In the genomic region with DNA sequence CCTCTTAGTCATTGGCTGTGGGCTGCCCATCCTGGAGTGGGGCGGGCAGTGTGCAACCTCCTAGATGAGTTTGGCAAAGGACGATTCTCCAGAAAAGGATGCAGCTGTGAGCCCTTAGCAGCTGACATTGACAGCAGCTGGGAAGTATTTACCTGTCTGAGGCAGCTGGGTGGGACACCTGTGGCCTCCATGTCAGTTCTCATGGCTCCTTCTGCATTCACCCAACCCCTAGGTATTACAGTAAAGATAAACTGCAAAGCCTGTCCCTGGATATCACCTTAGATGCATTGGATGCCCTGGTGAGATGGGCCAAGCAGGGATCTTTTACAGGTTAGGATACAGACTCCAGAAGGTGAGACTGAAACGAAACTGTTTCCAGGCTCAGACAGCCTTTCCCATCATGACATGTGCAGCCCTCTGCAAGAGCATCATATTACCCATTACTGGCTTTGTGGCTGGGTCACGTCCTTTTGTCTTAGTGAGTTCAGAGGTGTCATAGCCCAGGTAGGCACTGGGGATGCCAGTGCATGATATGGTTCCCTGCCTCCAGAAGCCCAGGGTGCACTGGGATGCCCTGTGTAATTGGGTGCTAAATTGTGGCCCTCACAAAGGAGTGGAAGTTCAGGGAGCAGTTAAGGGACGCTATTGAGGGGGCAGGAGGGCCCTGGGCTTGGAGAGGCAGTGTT, we compare ENCODE assay signal across 9 cellular contexts. TPM values are rescaled to one million over a fixed set of nuclear protein-coding genes. Genes with fewer than 3 reads are reported as not detected.
A peak's percentile ranks its signal among the peaks of the same experiment; 100 is the strongest.
DNase-seq lines count a peak whose midpoint lies in the region; ATAC-seq, FAIRE-seq and TF ChIP-seq lines count a peak whose summit lies in the region.
"Had no signal": no experiment of that assay in that cellular context is flagged by ENCODE, and none has a peak within 500 bp of the region (broad histone marks: within the 10 kb centered on the region; RNA-seq: fewer than 3 reads in every experiment).

No MANE protein-coding gene starts in this region.

- TF ChIP-seq CTCF in GM12878 (IDR thresholded peaks at IDR 0.05 in 2 of 3, conservative IDR thresholded peaks at IDR 0.05 in 1 of 3; ENCODE audit: control insufficient read depth in 2 of 3, extremely low read depth in 1 of 3, insufficient read depth in 1 of 3, low read depth in 3 of 3, low read length in 3 of 3) = no peak

- no peak for TF ChIP-seq RAD21 in GM12878 (IDR thresholded peaks at IDR 0.05; ENCODE audit: insufficient read depth, low read depth, low read length)

- DNase-seq in ELR (ENCODE audit: low read depth) = peak; percentile 22
- no peak for DNase-seq in GM12878 (ENCODE audit: low read depth, low spot score)
- DNase-seq in NCI-H1417 treated with DMSO at 0.1 percent for 48 hours (lab: John Stamatoyannopoulos, UW) = no peak
- no peak for DNase-seq in HAP-1 (ENCODE audit: low spot score in 2 of 2)
- no peak for DNase-seq in GDM1 (lab: John Stamatoyannopoulos, UW)
- DNase-seq: stimulated activated naive CD4-positive, alpha-beta T cell treated with Interleukin-2 at 50 U/mL for 16 hours had no signal

- CTCF ChIA-PET in GM12878 (lab: Yijun Ruan, JAX) = interaction anchor here (0.7 to 2.2 kb wide), 20 partner anchors 9 to 677 kb away, joined by 3 to 23 read pairs (median 5); no protein-coding TSS in a partner anchor

- TF ChIP-seq EP300 in GM12878 (IDR thresholded peaks at IDR 0.05; ENCODE audit: borderline replicate concordance in 1 of 2, control insufficient read depth in 1 of 2, low read depth in 2 of 2, low read length in 2 of 2) = no peak

- intact Hi-C loops in GM12878 (cut with micrococcal nuclease; ENCODE audit: unreplicated experiment) = loop anchor here (1.0 to 2.0 kb wide), 3 partner anchors 175 to 322 kb away; no protein-coding TSS in a partner anchor

- peaks cover 18% of the 10 kb centered on the region for H3K4me1 ChIP-seq in GM12878 (ENCODE audit: control insufficient read depth, insufficient read depth, low read length)
- peaks cover 43% of the 10 kb centered on the region for H3K4me1 ChIP-seq in rectal smooth muscle tissue (ENCODE audit: control insufficient read depth, insufficient read depth, low read length)
- no peaks in the 10 kb centered on the region for H3K4me1 ChIP-seq in HAP-1

- RAD21 ChIA-PET in GM12878 (lab: Charles Lee; ENCODE audit: unreplicated experiment) = interaction anchor here (0.7 to 2.2 kb wide), 16 partner anchors 12 to 638 kb away, joined by 3 to 18 read pairs (median 4); partner anchors contain the start of gene MINDY4

- TF ChIP-seq POLR2A in GM12878 (IDR thresholded peaks at IDR 0.05; ENCODE audit: low read depth, low read length) = no peak

- H3K9ac ChIP-seq in GM12878 (ENCODE audit: control insufficient read depth, insufficient read depth, low read length) (no peak overlapping the region), rectal smooth muscle tissue (ENCODE audit: low read length) (no peak overlapping the region)

- no peak overlapping the region for H3K4me3 ChIP-seq in GM12878
- H3K4me3 ChIP-seq in rectal smooth muscle tissue (ENCODE audit: low read length) = no peak overlapping the region
- H3K4me3 ChIP-seq in HAP-1 = no peak overlapping the region

- no peak overlapping the region for H3K27ac ChIP-seq in GM12878 (ENCODE audit: control insufficient read depth, insufficient read depth)
- peak overlapping the region; percentile 11 for H3K27ac ChIP-seq in rectal smooth muscle tissue (ENCODE audit: low read depth, low read length)

- WGBS in GM12878 (ENCODE audit: insufficient coverage, insufficient replicate concordance, low lambda C conversion rate, missing lambda C conversion rate) = 35% methylated on average over 5 of the region's 5 CpGs

- H3K79me2 ChIP-seq in GM12878 (ENCODE audit: control insufficient read depth, insufficient read depth, low read length) = no peaks in the 10 kb centered on the region

- H3K36me3 ChIP-seq in GM12878 (ENCODE audit: control insufficient read depth in 2 of 2, insufficient read depth in 2 of 2, low read length in 1 of 2) (no peaks in the 10 kb centered on the region), rectal smooth muscle tissue (ENCODE audit: control insufficient read depth, insufficient read depth, low read length) (no peaks in the 10 kb centered on the region), HAP-1 (replicated peaks) (no peaks in the 10 kb centered on the region)

- no peak overlapping the region for H2AFZ ChIP-seq in GM12878 (ENCODE audit: control insufficient read depth, low read depth, low read length)

- no peak overlapping the region for H3K4me2 ChIP-seq in GM12878 (ENCODE audit: control insufficient read depth, insufficient read depth)

- POLR2A ChIA-PET in GM12878 (lab: Charles Lee) = interaction anchor here (0.7 to 1.0 kb wide), 2 partner anchors 174 to 323 kb away, joined by 3 read pairs; no protein-coding TSS in a partner anchor

- no peaks in the 10 kb centered on the region for H4K20me1 ChIP-seq in GM12878 (ENCODE audit: control insufficient read depth, insufficient read depth)

- no peak for FAIRE-seq in GM12878 (lab: Jason Lieb, UNC)

- BruUV-seq in GM12878 (replicated peaks; lab: Mats Ljungman, UMichigan) = no TSS peak

- H3K9me3 ChIP-seq in GM12878 (replicated peaks; ENCODE audit: control insufficient read depth, insufficient read depth, low read length) (no peaks in the 10 kb centered on the region), HAP-1 (no peaks in the 10 kb centered on the region)

- ATAC-seq in HG02973 (IDR thresholded peaks at IDR 0.05; ENCODE audit: unreplicated experiment) (peak; percentile 2), GM12878 (peak; percentile 9), HG03039 (IDR thresholded peaks at IDR 0.05; ENCODE audit: unreplicated experiment) (no peak)

- no peaks in the 10 kb centered on the region for H3K27me3 ChIP-seq in GM12878 (replicated peaks in 1 of 2; ENCODE audit: control insufficient read depth in 2 of 2, insufficient read depth in 2 of 2, low read length in 1 of 2)
- H3K27me3 ChIP-seq in rectal smooth muscle tissue (ENCODE audit: control insufficient read depth, insufficient read depth, low read length) = no peaks in the 10 kb centered on the region
- no peaks in the 10 kb centered on the region for H3K27me3 ChIP-seq in HAP-1 (ENCODE audit: low read depth)

- SMC1A ChIA-PET in GM12878 (lab: Charles Lee; ENCODE audit: uncharacterized antibody, unreplicated experiment) = interaction anchor here (0.8 to 2.5 kb wide), 10 partner anchors 28 to 322 kb away, joined by 3 to 10 read pairs (median 4); no protein-coding TSS in a partner anchor

- in situ Hi-C loops in GM12878 (cut with MboI) (loop anchor here (5.0 kb wide), 2 partner anchors 177 to 322 kb away; no protein-coding TSS in a partner anchor), HAP-1 (cut with MboI; ENCODE audit: low sequenced_read_pairs) (loop anchor here (5.0 kb wide), 2 partner anchors 177 to 322 kb away; no protein-coding TSS in a partner anchor)

TF ChIP-seq in GM12878, 131 proteins besides CTCF, POLR2A, EP300 and RAD21 (continues in another document):
- TF ChIP-seq RFX5 (IDR thresholded peaks at IDR 0.05; ENCODE audit: low read depth, low read length) (no peak), ASH2L (IDR thresholded peaks at IDR 0.05; ENCODE audit: borderline replicate concordance, low read depth) (no peak), BHLHE40 (IDR thresholded peaks at IDR 0.05; ENCODE audit: borderline replicate concordance in 1 of 2, low read depth in 2 of 2, low read length in 1 of 2) (no peak), YY1 (IDR thresholded peaks at IDR 0.05; ENCODE audit: low read depth, low read length) (no peak), POU2F2 (IDR thresholded peaks at IDR 0.05; ENCODE audit: borderline replicate concordance, low read depth, low read length) (no peak), POLR2AphosphoS2 (IDR thresholded peaks at IDR 0.05; ENCODE audit: low read depth, low read length) (no peak), SUPT20H (IDR thresholded peaks at IDR 0.05; ENCODE audit: borderline replicate concordance, control insufficient read depth, low read depth, low read length) (no peak), IKZF1 (conservative IDR thresholded peaks at IDR 0.05) (no peak; the same call in none of the 2 replicates), TBL1XR1 (IDR thresholded peaks at IDR 0.05; ENCODE audit: low read depth, low read length) (no peak)

RNA-seq across cellular contexts. Expression of gene MINDY4, which starts 28.9 kb away (rescaled TPM):
- total RNA-seq in GM12878 (2013; cell fraction: nucleolus; rRNA removed) = 5.5 and 5.6 TPM in 2 replicates
- total RNA-seq in GM12878 (2014; rRNA removed) = 0.71 and 0.90 TPM in 2 replicates
- total RNA-seq in GM12878 (2014; rRNA removed; fragmentation: Illumina TruSeq; extraction: Trizol) = 0.55 and 0.67 TPM in 2 replicates
- 0.38 and 0.51 TPM in 2 replicates for total RNA-seq in GM12878 (2021)
- polyA plus RNA-seq in GM12878 (2011; ENCODE audit: low read depth) = 0.54 TPM
- polyA plus RNA-seq in GM12878 (2011; rRNA removed) = 0.22 and 0.34 TPM in 2 replicates
- 0.36 and 0.37 TPM in 2 replicates for polyA plus RNA-seq in GM12878 (2011; cell fraction: cytosol; rRNA removed)
- 0.57 and 0.69 TPM in 2 replicates for polyA plus RNA-seq in GM12878 (2011; cell fraction: nucleus; rRNA removed)
- 0.23 and 0.44 TPM in 2 replicates for polyA plus RNA-seq in GM12878 (2012)
- polyA plus RNA-seq in GM12878 (2014; fragmentation: Illumina TruSeq; extraction: Trizol) = 0.52 and 0.72 TPM in 2 replicates
- under 1 TPM; 0.10 to 0.15 TPM for polyA plus RNA-seq in GM12878 (2014; fragmentation: Nextera tagmentation; extraction: Ambion mirVana)
- polyA plus RNA-seq in GM12878 (2014; rRNA removed) = 0.42 and 0.48 TPM in 2 replicates
- under 1 TPM; 0.31 to 0.48 TPM for polyA plus RNA-seq in GM12878 (2016; fragmentation: Nextera tagmentation; extraction: Ambion mirVana)
- polyA minus RNA-seq in GM12878 (2011; rRNA and poly(A)+ RNA removed) = 0.37 and 0.52 TPM in 2 replicates
- not detected in 2 replicates for polyA minus RNA-seq in GM12878 (2011; cell fraction: cytosol; rRNA and poly(A)+ RNA removed)
- polyA minus RNA-seq in GM12878 (2011; cell fraction: nucleus; rRNA and poly(A)+ RNA removed) = 0.60 and 1.3 TPM in 2 replicates

RNA-seq across cellular contexts. Expression of gene INMT, which starts 48.2 kb away (rescaled TPM):
- 0.73 TPM in 1 of 2 replicates, not detected in the other for total RNA-seq in GM12878 (2013; cell fraction: nucleolus; rRNA removed)
- total RNA-seq in GM12878 (2014; rRNA removed) (not detected in 2 replicates), GM12878 (2014; rRNA removed; fragmentation: Illumina TruSeq; extraction: Trizol) (not detected in 2 replicates), GM12878 (2021) (0.10 TPM in 1 of 2 replicates, not detected in the other)
- polyA plus RNA-seq in GM12878 (2011; ENCODE audit: low read depth) = not detected
- polyA plus RNA-seq in GM12878 (2011; rRNA removed) (0.03 TPM in 1 of 2 replicates, not detected in the other), GM12878 (2014; fragmentation: Illumina TruSeq; extraction: Trizol) (not detected in 2 replicates), GM12878 (2014; fragmentation: Nextera tagmentation; extraction: Ambion mirVana) (not detected), GM12878 (2014; rRNA removed) (0.20 TPM in 1 of 2 replicates, not detected in the other), GM12878 (2016; fragmentation: Nextera tagmentation; extraction: Ambion mirVana) (not detected)
- not detected in 2 replicates for polyA plus RNA-seq in GM12878 (2011; cell fraction: cytosol; rRNA removed)
- 0.04 TPM in 2 replicates for polyA plus RNA-seq in GM12878 (2011; cell fraction: nucleus; rRNA removed)
- 0.09 and 0.17 TPM in 2 replicates for polyA plus RNA-seq in GM12878 (2012)
- polyA minus RNA-seq in GM12878 (2011; rRNA and poly(A)+ RNA removed) = not detected in 2 replicates
- polyA minus RNA-seq in GM12878 (2011; cell fraction: cytosol; rRNA and poly(A)+ RNA removed) = not detected in 2 replicates
- not detected in 2 replicates for polyA minus RNA-seq in GM12878 (2011; cell fraction: nucleus; rRNA and poly(A)+ RNA removed)
